ENCODE assay signal across 26 cellular contexts in genomic region chr20:48850681-48851299, GRCh38. TPM values are rescaled to one million over a fixed set of nuclear protein-coding genes. Genes with fewer than 3 reads are reported as not detected.
DNase-seq lines count a peak whose midpoint lies in the region; ATAC-seq, FAIRE-seq and TF ChIP-seq lines count a peak whose summit lies in the region.
"Had no signal": no experiment of that assay in that cellular context is flagged by ENCODE, and none has a peak within 500 bp of the region (broad histone marks: within the 10 kb centered on the region; RNA-seq: fewer than 3 reads in every experiment).

No MANE protein-coding gene starts in this region.

- 71% methylated on average over 10 of the region's 10 CpGs for WGBS in K562 (ENCODE audit: insufficient coverage, low coverage, missing lambda C conversion rate)

- H3K9me1 ChIP-seq in K562 (ENCODE audit: control insufficient read depth, insufficient read depth, low read length) = no peaks in the 10 kb centered on the region

- POLR2A ChIA-PET in K562 (lab: Yijun Ruan, JAX) = interaction anchor here (0.8 to 1.7 kb wide), 7 partner anchors 8 to 196 kb away, joined by 3 to 6 read pairs (median 3); no protein-coding TSS in a partner anchor

- TF ChIP-seq CTCF in K562 (IDR thresholded peaks at IDR 0.05 in 2 of 3, conservative IDR thresholded peaks at IDR 0.05 in 1 of 3; ENCODE audit: insufficient read depth in 2 of 3, low read depth in 1 of 3, low read length in 3 of 3) (no peak), left ventricle myocardium inferior (IDR thresholded peaks at IDR 0.05; ENCODE audit: borderline replicate concordance) (no peak)

- H3K9me3 ChIP-seq in K562 (replicated peaks; ENCODE audit: control insufficient read depth, insufficient read depth, low read depth, low read length) (no peaks in the 10 kb centered on the region), left ventricle myocardium inferior (replicated peaks) (no peaks in the 10 kb centered on the region)
- H3K9me3 ChIP-seq: ascending aorta, psoas muscle, SJCRH30 had no signal

- FAIRE-seq in K562 (lab: Jason Lieb, UNC) = no peak
- FAIRE-seq: endometrium, GM19239, kidney, TTC549 had no signal

- H3K9me3 Mint-ChIP-seq in stimulated activated effector memory CD8-positive, alpha-beta T cell treated with anti-CD3 and anti-CD28 coated beads, Interleukin-12 subunit alpha, Interleukin-12 subunit beta, amount 100 ng/mL, for 72 hours = peaks cover 6% of the 10 kb centered on the region

- H3K27me3 ChIP-seq in K562 (ENCODE audit: control insufficient read depth in 2 of 2, insufficient read depth in 2 of 2, low read length in 2 of 2) (no peaks in the 10 kb centered on the region), left ventricle myocardium inferior (ENCODE audit: low read depth) (no peaks in the 10 kb centered on the region)
- H3K27me3 ChIP-seq: ascending aorta, SJCRH30 had no signal

- in situ Hi-C loops in K562 (cut with MboI) = no loop called here

- DNase-seq in NCI-H1105 treated with DMSO at 0.1 percent for 48 hours (lab: John Stamatoyannopoulos, UW) (peak; percentile 90), NCI-H2227 (lab: John Stamatoyannopoulos, UW; ENCODE audit: unreplicated experiment) (peak; percentile 52), K562 (ENCODE audit: extremely low read depth in 1 of 4, low spot score in 3 of 4) (no peak), left ventricle myocardium inferior (no peak)
- no peak for DNase-seq in stimulated activated effector memory CD8-positive, alpha-beta T cell treated with anti-CD3 and anti-CD28 coated beads, Interleukin-12 subunit alpha, Interleukin-12 subunit beta, amount 100 ng/mL, for 72 hours (ENCODE audit: low spot score in 2 of 2)
- DNase-seq in activated CD4-positive, alpha-beta T cell treated with anti-CD3 and anti-CD28 coated beads, Interleukin-2, amount 50 U/mL, for 48 hours = no peak
- DNase-seq in stimulated activated naive CD4-positive, alpha-beta T cell treated with Interleukin-2 at 50 U/mL for 16 hours (lab: John Stamatoyannopoulos, UW) = no peak
- DNase-seq: activated CD4-positive, alpha-beta memory T cell treated with anti-CD3 and anti-CD28 coated beads, Interleukin-2, amount 10 ng/mL, durations not matched to agents 7 days and 5 days; CD4-positive, CD25-positive, alpha-beta regulatory T cell; central memory CD4-positive, alpha-beta T cell; dermis blood vessel endothelial cell; kidney; mammary epithelial cell; NCI-H1436; NCI-H226; NK-92 treated with Interleukin-12 subunit alpha and Interleukin-12 subunit beta, amount 100 ng/mL, for 24 hours; psoas muscle; SJCRH30; T-helper 1 cell had no signal

- peaks cover 14 to 21% of the 10 kb centered on the region in 2 experiments; a peak in 4 of 5 replicates for H3K4me1 ChIP-seq in K562 (replicated peaks in 1 of 2; ENCODE audit: control insufficient read depth in 2 of 2, insufficient read depth in 2 of 2, low read length in 2 of 2)
- H3K4me1 ChIP-seq in left ventricle myocardium inferior = peaks cover 23% of the 10 kb centered on the region
- H3K4me1 ChIP-seq: ascending aorta had no signal

- intact Hi-C loops in K562 (cut with micrococcal nuclease) (no loop called here), left ventricle myocardium inferior (cut with micrococcal nuclease) (no loop called here)

- H3K79me2 ChIP-seq in K562 (ENCODE audit: control insufficient read depth, insufficient read depth, low read length) = no peaks in the 10 kb centered on the region

- no peak overlapping the region; a peak in 1 of 4 replicates for H3K9ac ChIP-seq in K562 (ENCODE audit: insufficient read depth in 1 of 2, low read depth in 2 of 2, low read length in 2 of 2)

- CTCF ChIA-PET in K562 (lab: Yijun Ruan, JAX; ENCODE audit: low intra/inter-chr PET ratio) = no interaction called here

- H3K36me3 Mint-ChIP-seq in stimulated activated effector memory CD8-positive, alpha-beta T cell treated with anti-CD3 and anti-CD28 coated beads, Interleukin-12 subunit alpha, Interleukin-12 subunit beta, amount 100 ng/mL, for 72 hours = no peaks in the 10 kb centered on the region
- H3K36me3 Mint-ChIP-seq: CD4-positive, CD25-positive, alpha-beta regulatory T cell had no signal

- H4K20me1 ChIP-seq in K562 (replicated peaks; ENCODE audit: control insufficient read depth, insufficient read depth, low read length) = no peaks in the 10 kb centered on the region

- no peak for TF ChIP-seq EP300 in K562 (IDR thresholded peaks at IDR 0.05; ENCODE audit: low read length)

- H3K4me3 Mint-ChIP-seq in stimulated activated effector memory CD8-positive, alpha-beta T cell treated with anti-CD3 and anti-CD28 coated beads, Interleukin-12 subunit alpha, Interleukin-12 subunit beta, amount 100 ng/mL, for 72 hours = no peak overlapping the region
- H3K4me3 Mint-ChIP-seq: activated CD4-positive, alpha-beta memory T cell treated with anti-CD3 and anti-CD28 coated beads, Interleukin-2, amount 10 ng/mL, durations not matched to agents 7 days and 5 days; activated naive CD8-positive, alpha-beta T cell; CD4-positive, CD25-positive, alpha-beta regulatory T cell had no signal

- no peak for ATAC-seq in K562
- no peak for ATAC-seq in stimulated activated effector memory CD8-positive, alpha-beta T cell treated with anti-CD3 and anti-CD28 coated beads, Interleukin-12 subunit alpha, Interleukin-12 subunit beta, amount 100 ng/mL, for 72 hours
- ATAC-seq: activated CD4-positive, CD25-positive, alpha-beta regulatory T cell treated with anti-CD3 and anti-CD28 coated beads, Interleukin-2, amount 50 U/mL, for 24 hours; psoas muscle had no signal

- H3K27ac ChIP-seq in K562 (ENCODE audit: extremely low read depth, low read depth, low read length) = no peak overlapping the region
- H3K27ac ChIP-seq in left ventricle myocardium inferior (replicated peaks) = no peak overlapping the region
- H3K27ac ChIP-seq: ascending aorta, psoas muscle, SJCRH30 had no signal

- no peak overlapping the region for H3K4me2 ChIP-seq in K562 (ENCODE audit: insufficient read depth, low read length)

- peak overlapping the region; percentile 78 for H3K27ac Mint-ChIP-seq in stimulated activated effector memory CD8-positive, alpha-beta T cell treated with anti-CD3 and anti-CD28 coated beads, Interleukin-12 subunit alpha, Interleukin-12 subunit beta, amount 100 ng/mL, for 72 hours
- H3K27ac Mint-ChIP-seq: activated CD4-positive, alpha-beta memory T cell treated with anti-CD3 and anti-CD28 coated beads, Interleukin-2, amount 10 ng/mL, durations not matched to agents 7 days and 5 days; activated naive CD8-positive, alpha-beta T cell; activated T-helper 2 cell treated with anti-CD3 and anti-CD28 coated beads, Interferon-gamma antibody, Interleukin-2, Interleukin-4, amounts not matched to agents 10 μg/mL and 5 μg/mL and 100 μg/mL, durations not matched to agents 14 hours and 24 hours and 36 hours had no signal

- H3K4me3 ChIP-seq in K562 (no peak overlapping the region), left ventricle myocardium inferior (no peak overlapping the region)
- H3K4me3 ChIP-seq: ascending aorta, psoas muscle, SJCRH30 had no signal

- H3K36me3 ChIP-seq in K562 (ENCODE audit: control insufficient read depth, insufficient read depth, low read length) (peaks cover 2% of the 10 kb centered on the region; the same call in 1 of the 3 replicates), left ventricle myocardium inferior (no peaks in the 10 kb centered on the region)
- H3K36me3 ChIP-seq: ascending aorta, SJCRH30 had no signal

- no TSS peak for BruUV-seq in K562 (replicated peaks; lab: Mats Ljungman, UMichigan)

- TF ChIP-seq RAD21 in K562 (CRISPR knock-in tag; conservative IDR thresholded peaks at IDR 0.05 in 1 of 2, IDR thresholded peaks at IDR 0.05 in 1 of 2) = no peak

- peaks cover 20% of the 10 kb centered on the region for H3K4me1 Mint-ChIP-seq in stimulated activated effector memory CD8-positive, alpha-beta T cell treated with anti-CD3 and anti-CD28 coated beads, Interleukin-12 subunit alpha, Interleukin-12 subunit beta, amount 100 ng/mL, for 72 hours

- H2AFZ ChIP-seq in K562 (ENCODE audit: low read depth, low read length) = no peak overlapping the region

- no peak for TF ChIP-seq POLR2A in K562 (conservative IDR thresholded peaks at IDR 0.05)

TF ChIP-seq in K562, 482 proteins besides CTCF, POLR2A, EP300 and RAD21 (continues in another document):
- TF ChIP-seq TAL1 (IDR thresholded peaks at IDR 0.05) = no peak
- TF ChIP-seq ZNF668 (CRISPR knock-in tag; IDR thresholded peaks at IDR 0.05) = no peak
- TF ChIP-seq GMEB1 (CRISPR knock-in tag; IDR thresholded peaks at IDR 0.05) = no peak
- peak; percentile 75 for TF ChIP-seq NFIC (IDR thresholded peaks at IDR 0.05)

RNA-seq across cellular contexts. Expression of gene PREX1, which starts 23.0 kb away (rescaled TPM):
- total RNA-seq in K562 (2011; cell fraction: chromatin; rRNA removed; ENCODE audit: low replicate concordance) = 7.3 and 17.0 TPM in 2 replicates
- total RNA-seq in K562 (2011; cell fraction: nucleolus; rRNA removed) = 5.9 and 8.0 TPM in 2 replicates
- 7.9 and 9.6 TPM in 2 replicates for total RNA-seq in K562 (2011; cell fraction: nucleoplasm; rRNA removed)
- 5.4 and 9.3 TPM in 2 replicates for total RNA-seq in K562 (2014; rRNA removed)
- 3.3 and 5.1 TPM in 2 replicates for total RNA-seq in K562 (2014; rRNA removed; fragmentation: Illumina TruSeq; extraction: Trizol)
- 4.7 and 4.8 TPM in 2 replicates for total RNA-seq in K562 (2015; rRNA removed; fragmentation: Illumina TruSeq; extraction: Trizol)
- 9.0 and 10.4 TPM in 2 replicates for total RNA-seq in K562 (2021)
- 1.8 and 4.9 TPM in 2 replicates for polyA plus RNA-seq in K562 (2011; rRNA removed)
- polyA plus RNA-seq in K562 (2011; cell fraction: cytosol; rRNA removed) = 2.5 and 2.6 TPM in 2 replicates
- polyA plus RNA-seq in K562 (2011; cell fraction: nucleus; rRNA removed) = 5.3 and 7.3 TPM in 2 replicates
- 5.7 and 10.6 TPM in 2 replicates for polyA plus RNA-seq in K562 (2012)
- polyA plus RNA-seq in K562 (2014; fragmentation: Illumina TruSeq; extraction: Trizol) = 5.5 and 6.1 TPM in 2 replicates
- polyA plus RNA-seq in K562 (2014; fragmentation: Nextera tagmentation; extraction: Ambion mirVana) = 1 to 10 TPM in 1 of 2 experiments, under 1 TPM in 1; 0.37 to 1.6 TPM
- polyA plus RNA-seq in K562 (2014; rRNA removed) = 4.2 and 4.4 TPM in 2 replicates
- polyA minus RNA-seq in K562 (2011; rRNA and poly(A)+ RNA removed) = 3.3 and 4.7 TPM in 2 replicates
- 1.6 and 4.8 TPM in 2 replicates for polyA minus RNA-seq in K562 (2011; cell fraction: cytosol; rRNA and poly(A)+ RNA removed)
- 2.7 and 8.8 TPM in 2 replicates for polyA minus RNA-seq in K562 (2011; cell fraction: nucleus; rRNA and poly(A)+ RNA removed)
- total RNA-seq in left ventricle myocardium inferior = 11.2 TPM

Comparison
In these comparisons a context has a peak if more than half of its experiments do, and no peak if none do; other contexts are left out.
1. DNase-seq: peak in NCI-H1105 treated with DMSO at 0.1 percent for 48 hours (single experiment) and NCI-H2227 (single experiment); none in K562 (0 of 4), stimulated activated effector memory CD8-positive, alpha-beta T cell treated with anti-CD3 and anti-CD28 coated beads, Interleukin-12 subunit alpha, Interleukin-12 subunit beta, amount 100 ng/mL, for 72 hours (0 of 2), activated CD4-positive, alpha-beta T cell treated with anti-CD3 and anti-CD28 coated beads, Interleukin-2, amount 50 U/mL, for 48 hours (0 of 2), stimulated activated naive CD4-positive, alpha-beta T cell treated with Interleukin-2 at 50 U/mL for 16 hours (single experiment) and left ventricle myocardium inferior (single experiment).